Comparison of ENCODE assay signal across 3 cellular contexts in genomic region chr14:59309291-59309900, GRCh38.
TF ChIP-seq lines count a peak whose summit lies in the region.

No MANE protein-coding gene starts in this region.

TF ChIP-seq in liver, 16 proteins besides CTCF, POLR2A, EP300 and RAD21:
- TF ChIP-seq HNF4A (conservative IDR thresholded peaks at IDR 0.05) (peak in 1 of 2 donors; percentile 35), TAF1 (conservative IDR thresholded peaks at IDR 0.05) (no peak), RXRA (IDR thresholded peaks at IDR 0.05) (peak in 1 of 2 donors; percentile 33), HNF4G (IDR thresholded peaks at IDR 0.05) (no peak), MAX (IDR thresholded peaks at IDR 0.05) (no peak), GABPA (IDR thresholded peaks at IDR 0.05 in 1 of 2, conservative IDR thresholded peaks at IDR 0.05 in 1 of 2) (no peak), NR2F2 (IDR thresholded peaks at IDR 0.05) (no peak), JUND (IDR thresholded peaks at IDR 0.05) (no peak), ATF3 (IDR thresholded peaks at IDR 0.05) (no peak), YY1 (IDR thresholded peaks at IDR 0.05) (peak; percentile 25), ZBTB33 (IDR thresholded peaks at IDR 0.05) (no peak), REST (IDR thresholded peaks at IDR 0.05) (no peak), EGR1 (IDR thresholded peaks at IDR 0.05; ENCODE audit: low read depth in 2 of 2) (no peak), FOXA1 (IDR thresholded peaks at IDR 0.05) (peak; percentile 14), FOXA2 (IDR thresholded peaks at IDR 0.05) (no peak)

TF ChIP-seq in HepG2, 621 proteins besides CTCF, POLR2A, EP300 and RAD21:
- no peak for TF ChIP-seq ZNF703 (CRISPR knock-in tag; IDR thresholded peaks at IDR 0.05; ENCODE audit: borderline replicate concordance)
- TF ChIP-seq ZNF564 (CRISPR knock-in tag; IDR thresholded peaks at IDR 0.05): no peak
- TF ChIP-seq ZNF407 (CRISPR knock-in tag; IDR thresholded peaks at IDR 0.05; ENCODE audit: not compliant biosample characterization): no peak
- no peak for TF ChIP-seq KLF12 (CRISPR knock-in tag; IDR thresholded peaks at IDR 0.05; ENCODE audit: borderline replicate concordance)
- no peak for TF ChIP-seq IRF9 (CRISPR knock-in tag; IDR thresholded peaks at IDR 0.05; ENCODE audit: borderline replicate concordance)
- TF ChIP-seq ZBED4 (CRISPR knock-in tag; IDR thresholded peaks at IDR 0.05; ENCODE audit: borderline replicate concordance): no peak
- no peak for TF ChIP-seq ZFP36L2 (CRISPR knock-in tag; IDR thresholded peaks at IDR 0.05)
- TF ChIP-seq ARID2 (CRISPR knock-in tag; IDR thresholded peaks at IDR 0.05; ENCODE audit: borderline replicate concordance): no peak

TF ChIP-seq in GM23338, 12 proteins besides CTCF, POLR2A, EP300 and RAD21:
- TF ChIP-seq EZH2 (IDR thresholded peaks at IDR 0.05; ENCODE audit: low read depth, unreplicated experiment): no peak
- no peak for TF ChIP-seq POLR2AphosphoS5 (IDR thresholded peaks at IDR 0.05; ENCODE audit: low read depth)
- TF ChIP-seq NANOG (IDR thresholded peaks at IDR 0.05; ENCODE audit: borderline replicate concordance): no peak
- TF ChIP-seq STAT1 (IDR thresholded peaks at IDR 0.05; ENCODE audit: unreplicated experiment): no peak
- no peak for TF ChIP-seq ZNF331 (CRISPR knock-in tag; IDR thresholded peaks at IDR 0.05; ENCODE audit: low read depth)
- no peak for TF ChIP-seq REST (IDR thresholded peaks at IDR 0.05; ENCODE audit: unreplicated experiment)
- TF ChIP-seq EZH2phosphoT487 (IDR thresholded peaks at IDR 0.05; ENCODE audit: unreplicated experiment): no peak
- TF ChIP-seq ETS1 (IDR thresholded peaks at IDR 0.05): no peak
- no peak for TF ChIP-seq JUNB (IDR thresholded peaks at IDR 0.05; ENCODE audit: unreplicated experiment)
- no peak for TF ChIP-seq ZNF462 (CRISPR knock-in tag; IDR thresholded peaks at IDR 0.05)
- TF ChIP-seq CREB1 (CRISPR knock-in tag; IDR thresholded peaks at IDR 0.05; ENCODE audit: low read depth): no peak
- TF ChIP-seq ZNF114 (CRISPR knock-in tag; IDR thresholded peaks at IDR 0.05): no peak
